Comparison of ENCODE assay signal across 18 cellular contexts in genomic region chr1:182210417-182210816, GRCh38.
"Had no signal": no experiment of that assay in that cellular context is flagged by ENCODE, and none has a peak within 500 bp of the region (broad histone marks: within the 10 kb centered on the region; RNA-seq: fewer than 3 reads in every experiment).

No MANE protein-coding gene starts in this region.

- H3K4me3 ChIP-seq: gastroesophageal sphincter, left lung, lower lobe of right lung, neural progenitor cell, ovary, smooth muscle cell, suprapubic skin, tibial artery, upper lobe of right lung, vagina had no signal

- H3K27ac ChIP-seq: left lung, lower lobe of right lung, neural progenitor cell, ovary, suprapubic skin, tibial artery, upper lobe of right lung, vagina had no signal

- H3K27me3 ChIP-seq: gastroesophageal sphincter, left lung, neural progenitor cell, ovary, suprapubic skin, tibial artery, upper lobe of right lung, vagina had no signal

- H3K36me3 ChIP-seq: gastroesophageal sphincter, left lung, lower lobe of right lung, neural progenitor cell, ovary, suprapubic skin, tibial artery, upper lobe of right lung, vagina had no signal

- DNase-seq: effector memory CD4-positive, alpha-beta T cell; immature natural killer cell; left lung; lower lobe of right lung; natural killer cell; nucleus accumbens; ovary; right cardiac atrium; stimulated activated CD4-positive, alpha-beta T cell treated with anti-CD3 and anti-CD28 coated beads, Interleukin-2, amount 100 ng/mL, for 48 hours; stimulated activated naive CD4-positive, alpha-beta T cell treated with Interleukin-2 at 50 U/mL for 16 hours; tibial artery; upper lobe of right lung had no signal

- H3K9me3 ChIP-seq: gastroesophageal sphincter, left lung, lower lobe of right lung, ovary, suprapubic skin, tibial artery, upper lobe of right lung, vagina had no signal

- ATAC-seq: esophagus mucosa, gastroesophageal sphincter, left lung, lower lobe of right lung, natural killer cell, right cardiac atrium, upper lobe of right lung had no signal
